Comparison of ENCODE assay signal across 21 cellular contexts in the genomic region with DNA sequence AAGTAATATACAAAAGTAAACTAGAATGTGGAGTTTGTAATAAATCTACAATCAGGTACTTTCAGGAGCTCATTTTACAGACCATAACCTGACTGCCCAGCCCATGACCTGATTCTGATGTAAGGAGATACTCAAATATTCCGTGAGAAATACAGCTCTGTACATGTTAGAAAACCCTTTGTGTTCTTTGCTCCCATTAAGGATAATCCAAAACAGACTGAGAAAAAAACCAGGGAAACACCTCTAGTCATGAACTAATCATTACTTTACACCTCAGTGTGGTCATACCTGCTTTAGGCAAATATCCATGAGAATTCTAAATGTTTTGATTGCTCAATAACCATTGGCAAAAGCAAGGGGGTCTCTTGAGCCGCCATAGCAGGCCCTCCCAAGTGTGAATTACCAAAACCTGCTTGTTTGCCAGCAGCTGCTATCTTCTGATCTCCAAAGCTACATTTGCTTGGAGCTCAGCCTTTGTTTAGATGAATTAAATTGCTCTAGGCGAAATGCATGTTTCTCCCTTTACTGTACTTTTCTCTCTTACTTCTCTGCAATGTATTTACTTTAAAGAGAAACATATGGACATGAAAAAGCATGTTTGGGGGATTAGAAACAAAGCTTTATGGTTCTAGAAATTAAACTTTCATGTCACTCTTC.
A peak's percentile ranks its signal among the peaks of the same experiment; 100 is the strongest.
DNase-seq lines count a peak whose midpoint lies in the region; ATAC-seq, FAIRE-seq and TF ChIP-seq lines count a peak whose summit lies in the region.
"Had no signal": no experiment of that assay in that cellular context is flagged by ENCODE, and none has a peak within 500 bp of the region (broad histone marks: within the 10 kb centered on the region; RNA-seq: fewer than 3 reads in every experiment).

No MANE protein-coding gene starts in this region.

- H3K79me2 ChIP-seq in keratinocyte (ENCODE audit: control insufficient read depth, insufficient read depth, low read length) = no peaks in the 10 kb centered on the region

- H3K4me3 ChIP-seq in keratinocyte (ENCODE audit: control insufficient read depth in 2 of 3, extremely low read depth in 1 of 3, insufficient read depth in 2 of 3, low read depth in 1 of 3, low read length in 3 of 3) = no peak overlapping the region

- H2AFZ ChIP-seq in keratinocyte (ENCODE audit: control insufficient read depth, low read length) = no peak overlapping the region

- H3K4me3 Mint-ChIP-seq in chondrocyte (ENCODE audit: unreplicated experiment) (no peak overlapping the region), Calu3 (ENCODE audit: low read depth, unreplicated experiment) (no peak overlapping the region)
- H3K4me3 Mint-ChIP-seq: CD4-positive, alpha-beta T cell had no signal

- H3K9ac ChIP-seq in keratinocyte (ENCODE audit: control insufficient read depth, extremely low read depth, insufficient read depth, low read length) = no peak overlapping the region

- peak overlapping the region; percentile 15 for H3K27ac Mint-ChIP-seq in chondrocyte (ENCODE audit: unreplicated experiment)
- no peak overlapping the region for H3K27ac Mint-ChIP-seq in Calu3 (ENCODE audit: unreplicated experiment)
- H3K27ac Mint-ChIP-seq: CD4-positive, alpha-beta T cell had no signal

- no peak for ATAC-seq in GM21381 (IDR thresholded peaks at IDR 0.05; ENCODE audit: unreplicated experiment)

- intact Hi-C loops in Calu3 (cut with micrococcal nuclease; ENCODE audit: unreplicated experiment) = loop anchor here (5.0 kb wide), 1 partner anchor 314 kb away; no protein-coding TSS in a partner anchor

- no TSS peak for BruUV-seq in Calu3 (replicated peaks; lab: Mats Ljungman, UMichigan)

- H3K4me1 ChIP-seq in keratinocyte (ENCODE audit: control insufficient read depth, extremely low read depth, insufficient read depth, low read length) = peaks cover 29% of the 10 kb centered on the region

- H3K36me3 Mint-ChIP-seq in chondrocyte (ENCODE audit: low read depth) (peaks cover 18% of the 10 kb centered on the region), Calu3 (ENCODE audit: insufficient read depth, unreplicated experiment) (no peaks in the 10 kb centered on the region)

- no peaks in the 10 kb centered on the region for H3K27me3 ChIP-seq in keratinocyte (ENCODE audit: control insufficient read depth, extremely low read depth, insufficient read depth, low read length)
- H3K27me3 ChIP-seq: BE2C had no signal

- H3K27ac ChIP-seq in keratinocyte (ENCODE audit: control insufficient read depth, insufficient read depth, low read length) = peak overlapping the region; percentile 84
- H3K27ac ChIP-seq: 22Rv1, RWPE1 had no signal

- TF ChIP-seq CTCF in chondrocyte (IDR thresholded peaks at IDR 0.05) = no peak
- TF ChIP-seq CTCF in keratinocyte (optimal IDR thresholded peaks at IDR 0.05 in 1 of 3, IDR thresholded peaks at IDR 0.05 in 1 of 3, conservative IDR thresholded peaks at IDR 0.05 in 1 of 3; ENCODE audit: extremely low read depth in 1 of 3, insufficient read depth in 2 of 3, low read length in 3 of 3) = no peak
- no peak for TF ChIP-seq CTCF in Calu3 (IDR thresholded peaks at IDR 0.05; ENCODE audit: unreplicated experiment)

- CTCF ChIA-PET in Calu3 (lab: Charles Lee) = interaction anchor here (0.6 kb wide), 1 partner anchor 33 kb away, joined by 3 read pairs; no protein-coding TSS in a partner anchor

- dilution Hi-C loops in keratinocyte (cut with MboI; ENCODE audit: extremely low pct_ligation_motif_present, low sequenced_read_pairs) = no loop called here

- H3K9me3 Mint-ChIP-seq in chondrocyte (ENCODE audit: low read depth) (peaks cover 2% of the 10 kb centered on the region), Calu3 (ENCODE audit: low read depth, unreplicated experiment) (peaks cover 3% of the 10 kb centered on the region)

- H3K9me1 ChIP-seq in keratinocyte (ENCODE audit: control insufficient read depth, extremely low read depth, insufficient read depth, low read length) = no peaks in the 10 kb centered on the region

- FAIRE-seq in keratinocyte (lab: Jason Lieb, UNC) = peak; percentile 46

- peaks cover 0 to 1% of the 10 kb centered on the region in 2 experiments for H3K36me3 ChIP-seq in keratinocyte (ENCODE audit: control insufficient read depth in 2 of 2, extremely low read depth in 1 of 2, insufficient read depth in 2 of 2, low read length in 2 of 2)
- H3K36me3 ChIP-seq: BE2C had no signal

- DNase-seq in SIG-M5 treated with dmso at 0.1 percent for 504 hours (lab: John Stamatoyannopoulos, UW; ENCODE audit: unreplicated experiment) = peak; percentile 7
- no peak for DNase-seq in SIG-M5 (lab: John Stamatoyannopoulos, UW)
- DNase-seq in chondrocyte (ENCODE audit: low spot score) = no peak
- DNase-seq in keratinocyte (ENCODE audit: low read depth, low spot score) = no peak
- DNase-seq in Calu3 = no peak
- DNase-seq in pons (ENCODE audit: low spot score) = no peak
- DNase-seq in activated CD8-positive, alpha-beta memory T cell treated with anti-CD3 and anti-CD28 coated beads for 24 hours = no peak
- DNase-seq: BE2C; CD4-positive, alpha-beta T cell; DMS53; HCEC 1CT; KG1; NCI-H1436; NCI-H2029; NCI-H2171 treated with DMSO at 0.1 percent for 48 hours; NCI-H446 treated with DMSO at 0.1 percent for 48 hours; NCI-H748 treated with DMSO at 0.1 percent for 48 hours; OCI-M1 had no signal

- peaks cover 27% of the 10 kb centered on the region for H3K4me1 Mint-ChIP-seq in chondrocyte (ENCODE audit: low read depth)
- H3K4me1 Mint-ChIP-seq in Calu3 (ENCODE audit: low read depth, unreplicated experiment) = peaks cover 19% of the 10 kb centered on the region

- peak overlapping the region; percentile 54 for H3K4me2 ChIP-seq in keratinocyte (ENCODE audit: control insufficient read depth, extremely low read depth, insufficient read depth, low read depth, low read length)

- H3K27me3 Mint-ChIP-seq in chondrocyte (ENCODE audit: low read depth) (no peaks in the 10 kb centered on the region), Calu3 (ENCODE audit: unreplicated experiment) (no peaks in the 10 kb centered on the region)
- H3K27me3 Mint-ChIP-seq: CD4-positive, alpha-beta T cell had no signal

- no peaks in the 10 kb centered on the region for H4K20me1 ChIP-seq in keratinocyte (ENCODE audit: control insufficient read depth, extremely low read depth, insufficient read depth, low read length)

- no peaks in the 10 kb centered on the region for H3K9me3 ChIP-seq in keratinocyte (ENCODE audit: control insufficient read depth, low read depth, low read length)
- H3K9me3 ChIP-seq: BE2C had no signal
